8 cellular contexts compared by ENCODE assay signal in the genomic region with DNA sequence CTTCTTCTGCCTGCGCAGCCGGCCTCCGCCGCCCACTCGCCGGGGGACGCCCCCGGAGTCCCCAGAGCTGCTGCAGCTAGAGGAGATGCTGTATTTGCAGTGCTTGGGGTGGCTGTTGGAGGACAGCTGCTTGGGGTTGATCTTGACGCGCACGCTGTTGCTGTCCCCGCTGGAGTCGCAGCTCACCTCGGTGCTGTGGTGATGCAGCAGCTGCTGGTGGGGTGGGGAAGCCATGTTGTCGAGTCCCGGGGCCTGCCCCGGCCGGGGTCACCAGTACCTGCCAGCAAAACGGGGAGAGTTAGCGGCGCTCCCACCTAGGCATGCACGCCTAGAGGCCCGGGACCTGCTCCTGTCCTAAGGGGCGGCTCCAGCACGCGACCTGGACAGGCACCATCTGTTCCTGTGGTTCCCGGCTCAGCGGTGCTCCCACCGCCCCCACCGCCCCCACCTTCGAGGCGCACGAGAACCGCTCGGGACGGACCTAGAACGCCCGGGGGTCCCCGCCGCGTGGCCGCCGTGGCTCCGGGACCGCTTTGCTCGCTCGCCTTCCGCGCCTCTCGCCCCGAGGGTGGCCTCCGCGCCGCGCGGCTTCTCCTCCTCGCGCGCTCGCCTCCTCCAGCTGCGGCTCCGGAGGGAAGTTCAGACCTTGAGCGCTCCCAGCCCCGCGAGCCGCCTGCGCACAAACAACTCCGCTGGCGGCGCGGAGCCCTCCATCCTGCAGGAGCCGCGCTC. TPM values are rescaled to one million over a fixed set of nuclear protein-coding genes. Genes with fewer than 3 reads are reported as not detected.
DNase-seq lines count a peak whose midpoint lies in the region; ATAC-seq and TF ChIP-seq lines count a peak whose summit lies in the region.

No MANE protein-coding gene starts in this region.

- H2AFZ ChIP-seq in neuron (ENCODE audit: low read depth, low read length): peak overlapping the region; percentile 20

- peak; percentile 27 for DNase-seq in GM06990 (ENCODE audit: extremely low read depth, insufficient read length)
- DNase-seq in NOMO-1 treated with dmso at 0.1 percent for 144 hours (lab: John Stamatoyannopoulos, UW; ENCODE audit: unreplicated experiment): peak; percentile 28
- DNase-seq in activated T-helper 9 cell treated with anti-CD3 and anti-CD28 coated beads, Interleukin-2, amount 50 U/mL, for 16 hours (ENCODE audit: low read depth): peak; percentile 17
- DNase-seq in foreskin fibroblast: peak; percentile 70 to 87
- DNase-seq in ureter (ENCODE audit: low spot score): peak; percentile 48
- no peak for DNase-seq in pons (ENCODE audit: low spot score)

- H3K4me1 ChIP-seq in neuron (ENCODE audit: insufficient read depth, low read length): peaks cover 16% of the 10 kb centered on the region

- H3K9me3 ChIP-seq in neuron (ENCODE audit: low read length): peaks cover 8% of the 10 kb centered on the region

- peak; percentile 17 for ATAC-seq in HG02884 (IDR thresholded peaks at IDR 0.05; ENCODE audit: unreplicated experiment)

- H3K4me3 ChIP-seq in GM06990 (replicated peaks; ENCODE audit: low read depth, low read length) (peak overlapping the region; percentile 34), foreskin fibroblast (ENCODE audit: low read depth in 1 of 2, low read length in 2 of 2) (peak overlapping the region; percentile 45 to 76), neuron (ENCODE audit: low read length) (peak overlapping the region; percentile 51)

- H3K36me3 ChIP-seq in GM06990 (ENCODE audit: control insufficient read depth, insufficient read depth, low read length) (no peaks in the 10 kb centered on the region), neuron (ENCODE audit: insufficient read depth, low read length) (peaks cover 3% of the 10 kb centered on the region)

- TF ChIP-seq CTCF in GM06990 (IDR thresholded peaks at IDR 0.05; ENCODE audit: insufficient read depth, low read length, poor library complexity, severe bottlenecking) (no peak), foreskin fibroblast (IDR thresholded peaks at IDR 0.05; ENCODE audit: low read depth, low read length) (no peak)

- H3K27me3 ChIP-seq in GM06990 (replicated peaks; ENCODE audit: control insufficient read depth, insufficient read depth, low read length): no peaks in the 10 kb centered on the region; the same call in 1 of the 2 replicates
- no peaks in the 10 kb centered on the region for H3K27me3 ChIP-seq in neuron (ENCODE audit: insufficient read depth, low read length)

RNA-seq across cellular contexts. Expression of gene ADCY9, which starts 0.9 kb away (rescaled TPM):
- total RNA-seq in ureter: 23.3 TPM
